ENCODE assay signal across 9 cellular contexts in genomic region chr13:85655040-85655439, GRCh38.
"Had no signal": no experiment of that assay in that cellular context is flagged by ENCODE, and none has a peak within 500 bp of the region (broad histone marks: within the 10 kb centered on the region; RNA-seq: fewer than 3 reads in every experiment).

No MANE protein-coding gene starts in this region.

- H2AFZ ChIP-seq: GM23248 had no signal

- H3K9me3 ChIP-seq: HAP-1 had no signal

- H3K4me3 ChIP-seq: GM23248, HAP-1 had no signal

- H3K27ac ChIP-seq: GM23248, HL-60 had no signal

- H3K4me1 ChIP-seq: HAP-1 had no signal

- H3K36me3 ChIP-seq: HAP-1 had no signal

- H3K9ac ChIP-seq: GM23248 had no signal

- DNase-seq: GM23248, GOT3, H7, HFFc6, KBM-7 had no signal

- ATAC-seq: HCT116, HepG2 had no signal

- FAIRE-seq: HepG2 had no signal
